In the genomic region with DNA sequence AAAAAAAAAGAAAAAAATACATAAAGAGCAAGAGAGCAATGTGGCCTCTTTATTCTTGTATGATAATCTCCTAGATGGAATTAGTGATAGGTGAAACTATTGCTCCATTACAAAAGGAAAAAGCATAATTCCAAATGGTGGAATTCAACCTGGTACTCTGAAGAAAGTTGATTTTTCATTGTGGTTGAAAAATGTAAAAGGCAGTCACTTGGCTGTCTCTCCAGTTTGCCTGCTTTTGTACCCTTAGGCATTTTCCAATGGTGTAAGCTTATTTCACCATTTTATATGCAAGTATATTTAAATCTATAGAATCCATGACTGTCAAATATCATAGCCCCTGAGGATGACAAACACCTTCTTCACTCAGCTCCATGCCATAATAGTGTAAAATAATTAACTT, we compare ENCODE assay signal across 40 cellular contexts. TPM values are rescaled to one million over a fixed set of nuclear protein-coding genes. Genes with fewer than 3 reads are reported as not detected.
"Had no signal": no experiment of that assay in that cellular context is flagged by ENCODE, and none has a peak within 500 bp of the region (broad histone marks: within the 10 kb centered on the region; RNA-seq: fewer than 3 reads in every experiment).

No MANE protein-coding gene starts in this region.

- H3K36me3 ChIP-seq: adrenal gland, ascending aorta, cardiac muscle cell had no signal

- ATAC-seq: activated CD4-positive, alpha-beta T cell treated with anti-CD3 and anti-CD28 coated beads for 36 hours; activated CD4-positive, CD25-positive, alpha-beta regulatory T cell treated with anti-CD3 and anti-CD28 coated beads, Interleukin-2, amount 50 U/mL, for 24 hours; activated CD8-positive, alpha-beta T cell treated with anti-CD3 and anti-CD28 coated beads for 36 hours; activated T-cell treated with anti-CD3 and anti-CD28 coated beads, Interleukin-2, amount 50 U/mL, for 4 hours; activated T-cell treated with anti-CD3 and anti-CD28 coated beads, Interleukin-2, amount 50 U/mL, for 72 hours had no signal

- H3K4me1 ChIP-seq: adrenal gland, ascending aorta had no signal

- H3K4me3 Mint-ChIP-seq: activated CD4-positive, alpha-beta memory T cell treated with anti-CD3 and anti-CD28 coated beads for 36 hours; activated CD4-positive, alpha-beta T cell treated with anti-CD3 and anti-CD28 coated beads for 36 hours; activated CD8-positive, alpha-beta T cell treated with anti-CD3 and anti-CD28 coated beads for 36 hours; activated naive CD4-positive, alpha-beta T cell treated with anti-CD3 and anti-CD28 coated beads for 36 hours; activated naive CD8-positive, alpha-beta T cell treated with anti-CD3 and anti-CD28 coated beads for 36 hours; activated T-cell treated with anti-CD3 and anti-CD28 coated beads, Interleukin-2, amount 50 U/mL, for 4 hours; activated T-cell treated with anti-CD3 and anti-CD28 coated beads, Interleukin-2, amount 50 U/mL, for 72 hours; activated T-helper 1 cell treated with anti-CD3 and anti-CD28 coated beads, Interleukin-12 subunit alpha, Interleukin-12 subunit beta, Interleukin-2, Interleukin-4 antibody, amounts not matched to agents 30 ng/mL and 10 ng/mL and 1 ng/mL, durations not matched to agents 14 hours and 24 hours and 36 hours; activated T-helper 17 cell treated with anti-CD3 and anti-CD28 coated beads, Interleukin-2, amount 50 U/mL, for 72 hours; brain; central memory CD8-positive, alpha-beta T cell; T-helper 1 cell treated with Interleukin-12 subunit alpha and Interleukin-12 subunit beta and Interleukin-4 antibody, amounts not matched to agents 30 μg/mL and 1 μg/mL, for 36 hours; T-helper 2 cell treated with Interferon-gamma antibody and Interleukin-4, amounts not matched to agents 5 μg/mL and 100 μg/mL, for 36 hours had no signal

- H3K27me3 ChIP-seq: adrenal gland, ascending aorta, cardiac muscle cell had no signal

- H3K4me1 Mint-ChIP-seq: activated CD4-positive, alpha-beta T cell treated with anti-CD3 and anti-CD28 coated beads for 36 hours; activated naive CD8-positive, alpha-beta T cell treated with anti-CD3 and anti-CD28 coated beads for 36 hours; activated T-helper 17 cell treated with anti-CD3 and anti-CD28 coated beads, Interleukin-2, amount 50 U/mL, for 72 hours; brain; central memory CD8-positive, alpha-beta T cell had no signal

- H3K9me3 Mint-ChIP-seq: activated CD4-positive, alpha-beta memory T cell treated with anti-CD3 and anti-CD28 coated beads for 36 hours; activated CD8-positive, alpha-beta T cell treated with anti-CD3 and anti-CD28 coated beads for 36 hours; activated naive CD4-positive, alpha-beta T cell treated with anti-CD3 and anti-CD28 coated beads for 36 hours; activated T-helper 1 cell treated with anti-CD3 and anti-CD28 coated beads, Interleukin-12 subunit alpha, Interleukin-12 subunit beta, Interleukin-2, Interleukin-4 antibody, amounts not matched to agents 30 ng/mL and 10 ng/mL and 1 ng/mL, durations not matched to agents 14 hours and 24 hours and 36 hours; activated T-helper 17 cell treated with anti-CD3 and anti-CD28 coated beads, Interleukin-2, amount 50 U/mL, for 72 hours; brain; T-helper 1 cell treated with Interleukin-12 subunit alpha and Interleukin-12 subunit beta and Interleukin-4 antibody, amounts not matched to agents 30 μg/mL and 1 μg/mL, for 36 hours had no signal

- H3K27me3 Mint-ChIP-seq: brain had no signal

- FAIRE-seq: bronchial epithelial cell, TTC549 had no signal

- H3K4me3 ChIP-seq: adrenal gland, ascending aorta, cardiac muscle cell had no signal

- H3K9me3 ChIP-seq: adrenal gland, ascending aorta had no signal

- H3K36me3 Mint-ChIP-seq: activated CD4-positive, alpha-beta memory T cell treated with anti-CD3 and anti-CD28 coated beads for 36 hours; activated naive CD8-positive, alpha-beta T cell treated with anti-CD3 and anti-CD28 coated beads for 36 hours; brain had no signal

- DNase-seq: activated CD4-positive, alpha-beta memory T cell treated with anti-CD3 and anti-CD28 coated beads for 36 hours; activated CD4-positive, alpha-beta T cell treated with anti-CD3 and anti-CD28 coated beads for 1 hour; activated CD4-positive, alpha-beta T cell treated with anti-CD3 and anti-CD28 coated beads for 36 hours; activated CD4-positive, alpha-beta T cell treated with anti-CD3 and anti-CD28 coated beads for 48 hours; activated CD4-positive, alpha-beta T cell treated with anti-CD3 and anti-CD28 coated beads, Interleukin-2, amount 50 U/mL, for 1 hour; activated CD4-positive, alpha-beta T cell treated with anti-CD3 and anti-CD28 coated beads, Interleukin-2, amount 50 U/mL, for 4 hours; activated CD4-positive, CD25-positive, alpha-beta regulatory T cell; activated CD8-positive, alpha-beta memory T cell treated with anti-CD3 and anti-CD28 coated beads, Interleukin-2, amount 50 U/mL, for 4 hours; activated CD8-positive, alpha-beta T cell treated with anti-CD3 and anti-CD28 coated beads for 36 hours; activated effector memory CD4-positive, alpha-beta T cell treated with anti-CD3 and anti-CD28 coated beads, Interleukin-2, amount 50 U/mL, for 16 hours; activated gamma-delta T cell treated with Interleukin-2 at 50 U/mL for 16 hours; activated naive CD4-positive, alpha-beta T cell; activated naive CD4-positive, alpha-beta T cell treated with anti-CD3 and anti-CD28 coated beads for 36 hours; activated naive CD4-positive, alpha-beta T cell treated with anti-CD3 and anti-CD28 coated beads, Interleukin-2, amount 50 U/mL, for 16 hours; activated naive CD8-positive, alpha-beta T cell treated with anti-CD3 and anti-CD28 coated beads for 36 hours; activated T-cell treated with anti-CD3 and anti-CD28 coated beads for 4 hours; activated T-cell treated with anti-CD3 and anti-CD28 coated beads, Interleukin-2, amount 50 U/mL, for 1 hour; activated T-cell treated with anti-CD3 and anti-CD28 coated beads, Interleukin-2, amount 50 U/mL, for 4 hours; activated T-cell treated with anti-CD3 and anti-CD28 coated beads, Interleukin-2, amount 50 U/mL, for 72 hours; adrenal gland; amniotic stem cell; caudate nucleus; cerebellar nuclear complex; SW 1271; T-helper 1 cell; T-helper 2 cell; T-helper 9 cell had no signal

- H3K27ac ChIP-seq: adrenal gland, ascending aorta, cardiac muscle cell had no signal

- H3K27ac Mint-ChIP-seq: activated CD4-positive, alpha-beta memory T cell treated with anti-CD3 and anti-CD28 coated beads for 36 hours; activated CD4-positive, alpha-beta T cell treated with anti-CD3 and anti-CD28 coated beads for 36 hours; activated CD8-positive, alpha-beta T cell treated with anti-CD3 and anti-CD28 coated beads for 36 hours; activated naive CD4-positive, alpha-beta T cell treated with anti-CD3 and anti-CD28 coated beads for 36 hours; activated naive CD4-positive, alpha-beta T cell treated with anti-CD3 and anti-CD28 coated beads, Interleukin-2, amount 50 U/mL, for 72 hours; activated naive CD8-positive, alpha-beta T cell treated with anti-CD3 and anti-CD28 coated beads for 36 hours; activated T-cell treated with anti-CD3 and anti-CD28 coated beads, Interleukin-2, amount 50 U/mL, for 72 hours; activated T-helper 1 cell treated with anti-CD3 and anti-CD28 coated beads, Interleukin-12 subunit alpha, Interleukin-12 subunit beta, Interleukin-2, Interleukin-4 antibody, amounts not matched to agents 30 ng/mL and 10 ng/mL and 1 ng/mL, durations not matched to agents 14 hours and 24 hours and 36 hours; activated T-helper 17 cell treated with anti-CD3 and anti-CD28 coated beads, Interleukin-2, amount 50 U/mL, for 72 hours; brain; T-helper 1 cell treated with Interleukin-12 subunit alpha and Interleukin-12 subunit beta and Interleukin-4 antibody, amounts not matched to agents 30 μg/mL and 1 μg/mL, for 36 hours; T-helper 2 cell treated with Interferon-gamma antibody and Interleukin-4, amounts not matched to agents 5 μg/mL and 100 μg/mL, for 36 hours had no signal

RNA-seq across cellular contexts. Expression of gene PKHD1, which starts 38.8 kb away (rescaled TPM):
- total RNA-seq: activated CD8-positive, alpha-beta memory T cell treated with anti-CD3 and anti-CD28 coated beads for 36 hours; activated CD8-positive, alpha-beta T cell treated with anti-CD3 and anti-CD28 coated beads for 36 hours; activated naive CD4-positive, alpha-beta T cell treated with anti-CD3 and anti-CD28 coated beads for 36 hours; activated naive CD4-positive, alpha-beta T cell treated with anti-CD3 and anti-CD28 coated beads, Interleukin-2, amount 50 U/mL, for 72 hours; activated naive CD8-positive, alpha-beta T cell treated with anti-CD3 and anti-CD28 coated beads for 36 hours; activated T-cell treated with anti-CD3 and anti-CD28 coated beads, Interleukin-2, amount 50 U/mL, for 4 hours; activated T-helper 1 cell treated with anti-CD3 and anti-CD28 coated beads, Interleukin-12 subunit alpha, Interleukin-12 subunit beta, Interleukin-2, Interleukin-4 antibody, amounts not matched to agents 30 ng/mL and 10 ng/mL and 1 ng/mL, durations not matched to agents 14 hours and 24 hours and 36 hours; ascending aorta; bronchial epithelial cell; cardiac muscle cell had no signal
- polyA plus RNA-seq: cardiac muscle cell had no signal

RNA-seq across cellular contexts. Expression of gene IL17A, which starts 59.9 kb away (rescaled TPM):
- total RNA-seq: activated CD8-positive, alpha-beta T cell treated with anti-CD3 and anti-CD28 coated beads for 36 hours; activated naive CD8-positive, alpha-beta T cell treated with anti-CD3 and anti-CD28 coated beads for 36 hours; activated T-helper 1 cell treated with anti-CD3 and anti-CD28 coated beads, Interleukin-12 subunit alpha, Interleukin-12 subunit beta, Interleukin-2, Interleukin-4 antibody, amounts not matched to agents 30 ng/mL and 10 ng/mL and 1 ng/mL, durations not matched to agents 14 hours and 24 hours and 36 hours; adrenal gland; ascending aorta; bronchial epithelial cell; cardiac muscle cell had no signal
- polyA plus RNA-seq: adrenal gland, cardiac muscle cell had no signal
